23 cellular contexts compared by ENCODE assay signal in genomic region chr2:7510353-7510752, GRCh38.
A peak's percentile ranks its signal among the peaks of the same experiment; 100 is the strongest.
DNase-seq lines count a peak whose midpoint lies in the region; ATAC-seq and TF ChIP-seq lines count a peak whose summit lies in the region.
"Had no signal": no experiment of that assay in that cellular context is flagged by ENCODE, and none has a peak within 500 bp of the region (broad histone marks: within the 10 kb centered on the region; RNA-seq: fewer than 3 reads in every experiment).

No MANE protein-coding gene starts in this region.

- no peak overlapping the region for H3K23ac ChIP-seq in mesendoderm (ENCODE audit: low read length)

- POLR2A ChIA-PET in Caco-2 (lab: Charles Lee) = no interaction called here

- no peak overlapping the region for H3K27ac ChIP-seq in mesendoderm (ENCODE audit: low read depth, low read length)
- H3K27ac ChIP-seq: gastroesophageal sphincter, left lung, neutrophil, SJCRH30, spleen had no signal

- no peak overlapping the region for H3K9ac ChIP-seq in mesendoderm (ENCODE audit: low read length)

- peaks cover 3% of the 10 kb centered on the region for H3K27me3 Mint-ChIP-seq in Caco-2 (ENCODE audit: insufficient read depth, unreplicated experiment)
- H3K27me3 Mint-ChIP-seq in natural killer cell treated with Interleukin-12 subunit alpha and Interleukin-12 subunit beta and Interleukin-15 and Interleukin-18, amount 100 ng/mL, for 72 hours = peaks cover 0 to 1% of the 10 kb centered on the region in 2 donors
- H3K27me3 Mint-ChIP-seq: activated CD4-positive, alpha-beta memory T cell treated with anti-CD3 and anti-CD28 coated beads for 36 hours had no signal

- H3K79me1 ChIP-seq in mesendoderm (ENCODE audit: low read length) = no peaks in the 10 kb centered on the region

- intact Hi-C loops in Caco-2 (cut with micrococcal nuclease; ENCODE audit: unreplicated experiment) = loop anchor here (10.0 kb wide), 1 partner anchor 164 kb away; no protein-coding TSS in a partner anchor

- no peak overlapping the region for H3K4me2 ChIP-seq in mesendoderm (ENCODE audit: low read length)

- no peak overlapping the region for H3K4me3 Mint-ChIP-seq in Caco-2 (ENCODE audit: unreplicated experiment)
- H3K4me3 Mint-ChIP-seq in natural killer cell treated with Interleukin-12 subunit alpha and Interleukin-12 subunit beta and Interleukin-15 and Interleukin-18, amount 100 ng/mL, for 72 hours = no peak overlapping the region
- H3K4me3 Mint-ChIP-seq: activated CD4-positive, alpha-beta memory T cell treated with anti-CD3 and anti-CD28 coated beads for 36 hours; T-helper 1 cell treated with Interleukin-12 subunit alpha and Interleukin-12 subunit beta and Interleukin-4 antibody, amounts not matched to agents 30 μg/mL and 1 μg/mL, for 36 hours had no signal

- H3K4me1 Mint-ChIP-seq in Caco-2 (ENCODE audit: low read depth, unreplicated experiment) = no peaks in the 10 kb centered on the region
- peaks cover 10 to 12% of the 10 kb centered on the region in 2 donors for H3K4me1 Mint-ChIP-seq in natural killer cell treated with Interleukin-12 subunit alpha and Interleukin-12 subunit beta and Interleukin-15 and Interleukin-18, amount 100 ng/mL, for 72 hours (ENCODE audit: low read depth in 2 of 2)

- no peaks in the 10 kb centered on the region for H3K79me2 ChIP-seq in mesendoderm (ENCODE audit: control insufficient read depth, insufficient read depth, low read length)

- H3K4me3 ChIP-seq in mesendoderm (ENCODE audit: low read length) = no peak overlapping the region
- H3K4me3 ChIP-seq in Caco-2 (ENCODE audit: low read depth, low read length) = no peak overlapping the region
- H3K4me3 ChIP-seq: gastroesophageal sphincter, left lung, SJCRH30, spleen had no signal

- H3K4ac ChIP-seq in mesendoderm (ENCODE audit: low read depth, low read length) = no peak overlapping the region

- H3K27me3 ChIP-seq in mesendoderm (ENCODE audit: insufficient read depth, low read length, poor library complexity) (no peaks in the 10 kb centered on the region), Caco-2 (replicated peaks; ENCODE audit: control insufficient read depth, insufficient read depth, low read length) (no peaks in the 10 kb centered on the region)
- H3K27me3 ChIP-seq: left lung, spleen had no signal

- TF ChIP-seq CTCF in LNCAP (IDR thresholded peaks at IDR 0.05) = peak; percentile 45; the same call in 1 of the 2 replicates
- no peak for TF ChIP-seq CTCF in Caco-2 (IDR thresholded peaks at IDR 0.05; ENCODE audit: insufficient read depth in 1 of 2, low read depth in 1 of 2, low read length in 1 of 2, severe bottlenecking in 1 of 2, unreplicated experiment in 1 of 2)

- no CpG with 5 or more reads among the region's 4 CpGs for WGBS in mesendoderm (ENCODE audit: extremely low coverage, insufficient coverage, low lambda C conversion rate)

- BruUV-seq in Caco-2 (replicated peaks; lab: Mats Ljungman, UMichigan) = no TSS peak

- H2BK5ac ChIP-seq in mesendoderm (ENCODE audit: low read length) = no peak overlapping the region

- no peak overlapping the region for H2BK15ac ChIP-seq in mesendoderm (replicated peaks; ENCODE audit: low read depth)

- no peak overlapping the region for H4K5ac ChIP-seq in mesendoderm (ENCODE audit: low read length)

- no peak overlapping the region for H3K18ac ChIP-seq in mesendoderm (ENCODE audit: low read length)

- CTCF ChIA-PET in Caco-2 (lab: Charles Lee) = no interaction called here

- peak; percentile 19 for DNase-seq in NCI-H2171 treated with DMSO at 0.1 percent for 48 hours (lab: John Stamatoyannopoulos, UW)
- no peak for DNase-seq in NCI-H2171 (lab: John Stamatoyannopoulos, UW)
- DNase-seq in RPMI7951 (ENCODE audit: low read depth) = peak; percentile 26
- peak; percentile 12 for DNase-seq in mesendoderm
- no peak for DNase-seq in Caco-2
- no peak for DNase-seq in natural killer cell treated with Interleukin-12 subunit alpha and Interleukin-12 subunit beta and Interleukin-15 and Interleukin-18, amount 100 ng/mL, for 72 hours (ENCODE audit: low spot score)
- DNase-seq: activated CD4-positive, alpha-beta memory T cell treated with anti-CD3 and anti-CD28 coated beads for 36 hours; activated naive CD4-positive, alpha-beta T cell treated with Interleukin-2 at 50 U/mL for 16 hours; activated T-cell treated with anti-CD3 and anti-CD28 coated beads, Interleukin-2, amount 50 U/mL, for 1 hour; anterior cingulate cortex; caudate nucleus; DMS79; erythroblast; left lung; NCI-H1694 treated with DMSO at 0.1 percent for 48 hours; NCI-H446; SJCRH30; spleen had no signal

- H3K4me1 ChIP-seq in mesendoderm (ENCODE audit: control insufficient read depth, low read depth, low read length) (no peaks in the 10 kb centered on the region), Caco-2 (no peaks in the 10 kb centered on the region)
- H3K4me1 ChIP-seq: gastroesophageal sphincter, left lung, SJCRH30, spleen had no signal

- H3K27ac Mint-ChIP-seq in Caco-2 (ENCODE audit: unreplicated experiment) = no peak overlapping the region
- H3K27ac Mint-ChIP-seq in natural killer cell treated with Interleukin-12 subunit alpha and Interleukin-12 subunit beta and Interleukin-15 and Interleukin-18, amount 100 ng/mL, for 72 hours = no peak overlapping the region
- H3K27ac Mint-ChIP-seq: activated CD4-positive, alpha-beta memory T cell treated with anti-CD3 and anti-CD28 coated beads for 36 hours; T-helper 1 cell treated with Interleukin-12 subunit alpha and Interleukin-12 subunit beta and Interleukin-4 antibody, amounts not matched to agents 30 μg/mL and 1 μg/mL, for 36 hours had no signal

- no peak overlapping the region for H2AK5ac ChIP-seq in mesendoderm (ENCODE audit: low read length)

- H3K9me3 Mint-ChIP-seq in Caco-2 (ENCODE audit: unreplicated experiment) = no peaks in the 10 kb centered on the region
- H3K9me3 Mint-ChIP-seq in natural killer cell treated with Interleukin-12 subunit alpha and Interleukin-12 subunit beta and Interleukin-15 and Interleukin-18, amount 100 ng/mL, for 72 hours = peaks cover under 1% of the 10 kb centered on the region

- no peak overlapping the region for H3K56ac ChIP-seq in mesendoderm (ENCODE audit: low read length)

- no peaks in the 10 kb centered on the region for H3K36me3 ChIP-seq in mesendoderm (ENCODE audit: control insufficient read depth, insufficient read depth, low read length)
- H3K36me3 ChIP-seq in Caco-2 (ENCODE audit: control insufficient read depth, insufficient read depth, low read length) = no peaks in the 10 kb centered on the region
- H3K36me3 ChIP-seq: gastroesophageal sphincter, left lung, neutrophil, SJCRH30, spleen had no signal

- H3K36me3 Mint-ChIP-seq in Caco-2 (ENCODE audit: insufficient read depth, unreplicated experiment) = no peaks in the 10 kb centered on the region
- no peaks in the 10 kb centered on the region for H3K36me3 Mint-ChIP-seq in natural killer cell treated with Interleukin-12 subunit alpha and Interleukin-12 subunit beta and Interleukin-15 and Interleukin-18, amount 100 ng/mL, for 72 hours
- H3K36me3 Mint-ChIP-seq: activated CD4-positive, alpha-beta memory T cell treated with anti-CD3 and anti-CD28 coated beads for 36 hours had no signal

- no peak overlapping the region for H4K8ac ChIP-seq in mesendoderm (ENCODE audit: low read depth, low read length)

- no peak for ATAC-seq in HG03469 (IDR thresholded peaks at IDR 0.05; ENCODE audit: unreplicated experiment)
- no peak for ATAC-seq in natural killer cell treated with Interleukin-12 subunit alpha and Interleukin-12 subunit beta and Interleukin-15 and Interleukin-18, amount 100 ng/mL, for 72 hours
- ATAC-seq: gastroesophageal sphincter, left lung had no signal

- H3K9me3 ChIP-seq in Caco-2 = no peaks in the 10 kb centered on the region
- H3K9me3 ChIP-seq: left lung, neutrophil, SJCRH30, spleen had no signal

- no peak overlapping the region for H2BK120ac ChIP-seq in mesendoderm (ENCODE audit: low read depth, low read length)

Comparison
In these comparisons a context has a peak if more than half of its experiments do, and no peak if none do; other contexts are left out.
1. DNase-seq: peak in NCI-H2171 treated with DMSO at 0.1 percent for 48 hours (single experiment), RPMI7951 (single experiment) and mesendoderm (single experiment); none in NCI-H2171 (single experiment), Caco-2 (0 of 2) and natural killer cell treated with Interleukin-12 subunit alpha and Interleukin-12 subunit beta and Interleukin-15 and Interleukin-18, amount 100 ng/mL, for 72 hours (single experiment).